In genomic region chr4:4880492-4880891, GRCh38 we compare ENCODE assay signal across 1 cellular context.
TF ChIP-seq lines count a peak whose summit lies in the region.

No MANE protein-coding gene starts in this region.

TF ChIP-seq in GM12878, 131 proteins besides CTCF, POLR2A, EP300 and RAD21:
- no peak for TF ChIP-seq SRF (IDR thresholded peaks at IDR 0.05; ENCODE audit: low read depth in 2 of 2, low read length in 2 of 2)
- TF ChIP-seq SMC3 (IDR thresholded peaks at IDR 0.05; ENCODE audit: borderline replicate concordance, low read length), result peak; percentile 64; the same call in 1 of the 2 replicates
